14 cellular contexts compared by ENCODE assay signal in genomic region chr12:77553976-77554619, GRCh38.
DNase-seq lines count a peak whose midpoint lies in the region; ATAC-seq and TF ChIP-seq lines count a peak whose summit lies in the region.
"Had no signal": no experiment of that assay in that cellular context is flagged by ENCODE, and none has a peak within 500 bp of the region (broad histone marks: within the 10 kb centered on the region; RNA-seq: fewer than 3 reads in every experiment).

No MANE protein-coding gene starts in this region.

- H3K9me3 Mint-ChIP-seq in activated naive CD4-positive, alpha-beta T cell treated with anti-CD3 and anti-CD28 coated beads for 36 hours = peaks cover 4% of the 10 kb centered on the region
- H3K9me3 Mint-ChIP-seq in activated naive CD4-positive, alpha-beta T cell treated with anti-CD3 and anti-CD28 coated beads, Interleukin-2, amount 10 ng/mL, durations not matched to agents 7 days and 5 days = peaks cover 3% of the 10 kb centered on the region
- no peaks in the 10 kb centered on the region for H3K9me3 Mint-ChIP-seq in activated T-helper 2 cell treated with anti-CD3 and anti-CD28 coated beads, Interferon-gamma antibody, Interleukin-2, Interleukin-4, amounts not matched to agents 10 μg/mL and 5 μg/mL and 100 μg/mL, durations not matched to agents 14 hours and 24 hours and 36 hours
- H3K9me3 Mint-ChIP-seq in natural killer cell treated with Interleukin-12 subunit alpha and Interleukin-12 subunit beta and Interleukin-15 and Interleukin-18, amount 100 ng/mL, for 72 hours = peaks cover 9% of the 10 kb centered on the region
- H3K9me3 Mint-ChIP-seq: H9 had no signal

- DNase-seq in activated naive CD4-positive, alpha-beta T cell treated with anti-CD3 and anti-CD28 coated beads for 36 hours = no peak
- DNase-seq in activated naive CD4-positive, alpha-beta T cell treated with anti-CD3 and anti-CD28 coated beads, Interleukin-2, amount 10 ng/mL, durations not matched to agents 7 days and 5 days = no peak
- DNase-seq in activated T-helper 2 cell treated with anti-CD3 and anti-CD28 coated beads, Interferon-gamma antibody, Interleukin-2, Interleukin-4, amounts not matched to agents 10 μg/mL and 5 μg/mL and 100 μg/mL, durations not matched to agents 14 hours and 24 hours and 36 hours (ENCODE audit: low spot score) = no peak
- DNase-seq in dorsolateral prefrontal cortex = no peak
- no peak for DNase-seq in left lobe of liver (ENCODE audit: low spot score)
- DNase-seq in natural killer cell treated with Interleukin-12 subunit alpha and Interleukin-12 subunit beta and Interleukin-15 and Interleukin-18, amount 100 ng/mL, for 72 hours (ENCODE audit: low spot score) = no peak
- DNase-seq: activated T-cell treated with anti-CD3 and anti-CD28 coated beads for 4 hours, H9, mesendoderm, NCI-H2227 treated with DMSO at 0.1 percent for 48 hours, psoas muscle had no signal

- no peak for TF ChIP-seq CTCF in dorsolateral prefrontal cortex (IDR thresholded peaks at IDR 0.05 in 54 of 56, conservative IDR thresholded peaks at IDR 0.05 in 2 of 56; ENCODE audit: low read depth in 1 of 56, partially characterized antibody in 56 of 56)

- H3K27me3 ChIP-seq in dorsolateral prefrontal cortex = no peaks in the 10 kb centered on the region

- CTCF ChIA-PET in activated naive CD4-positive, alpha-beta T cell treated with anti-CD3 and anti-CD28 coated beads for 36 hours (lab: Charles Lee) = no interaction called here
- CTCF ChIA-PET in activated naive CD4-positive, alpha-beta T cell treated with anti-CD3 and anti-CD28 coated beads, Interleukin-2, amount 10 ng/mL, durations not matched to agents 7 days and 5 days (lab: Charles Lee) = no interaction called here

- no peak overlapping the region for H3K4me3 Mint-ChIP-seq in activated naive CD4-positive, alpha-beta T cell treated with anti-CD3 and anti-CD28 coated beads for 36 hours
- no peak overlapping the region for H3K4me3 Mint-ChIP-seq in activated naive CD4-positive, alpha-beta T cell treated with anti-CD3 and anti-CD28 coated beads, Interleukin-2, amount 10 ng/mL, durations not matched to agents 7 days and 5 days
- no peak overlapping the region for H3K4me3 Mint-ChIP-seq in activated T-helper 2 cell treated with anti-CD3 and anti-CD28 coated beads, Interferon-gamma antibody, Interleukin-2, Interleukin-4, amounts not matched to agents 10 μg/mL and 5 μg/mL and 100 μg/mL, durations not matched to agents 14 hours and 24 hours and 36 hours (ENCODE audit: low read depth)
- H3K4me3 Mint-ChIP-seq in natural killer cell treated with Interleukin-12 subunit alpha and Interleukin-12 subunit beta and Interleukin-15 and Interleukin-18, amount 100 ng/mL, for 72 hours = no peak overlapping the region
- H3K4me3 Mint-ChIP-seq: H9 had no signal

- no peaks in the 10 kb centered on the region for H3K27me3 Mint-ChIP-seq in activated naive CD4-positive, alpha-beta T cell treated with anti-CD3 and anti-CD28 coated beads for 36 hours (ENCODE audit: low read depth)
- H3K27me3 Mint-ChIP-seq in activated naive CD4-positive, alpha-beta T cell treated with anti-CD3 and anti-CD28 coated beads, Interleukin-2, amount 10 ng/mL, durations not matched to agents 7 days and 5 days = no peaks in the 10 kb centered on the region
- no peaks in the 10 kb centered on the region for H3K27me3 Mint-ChIP-seq in activated T-helper 2 cell treated with anti-CD3 and anti-CD28 coated beads, Interferon-gamma antibody, Interleukin-2, Interleukin-4, amounts not matched to agents 10 μg/mL and 5 μg/mL and 100 μg/mL, durations not matched to agents 14 hours and 24 hours and 36 hours (ENCODE audit: low read depth)
- no peaks in the 10 kb centered on the region for H3K27me3 Mint-ChIP-seq in natural killer cell treated with Interleukin-12 subunit alpha and Interleukin-12 subunit beta and Interleukin-15 and Interleukin-18, amount 100 ng/mL, for 72 hours

- no peak overlapping the region for H3K27ac ChIP-seq in dorsolateral prefrontal cortex
- H3K27ac ChIP-seq: 22Rv1, psoas muscle had no signal

- ATAC-seq in GM21717 (IDR thresholded peaks at IDR 0.05; ENCODE audit: unreplicated experiment) = peak; percentile 99
- peak; percentile 99 for ATAC-seq in HG03103 (IDR thresholded peaks at IDR 0.05; ENCODE audit: low read depth, unreplicated experiment)
- no peak for ATAC-seq in left lobe of liver
- ATAC-seq in natural killer cell treated with Interleukin-12 subunit alpha and Interleukin-12 subunit beta and Interleukin-15 and Interleukin-18, amount 100 ng/mL, for 72 hours = no peak
- ATAC-seq: psoas muscle had no signal

- H3K4me3 ChIP-seq in dorsolateral prefrontal cortex = no peak overlapping the region
- H3K4me3 ChIP-seq: psoas muscle had no signal

- H3K4me1 Mint-ChIP-seq in activated naive CD4-positive, alpha-beta T cell treated with anti-CD3 and anti-CD28 coated beads for 36 hours (ENCODE audit: low read depth) = no peaks in the 10 kb centered on the region
- no peaks in the 10 kb centered on the region for H3K4me1 Mint-ChIP-seq in activated naive CD4-positive, alpha-beta T cell treated with anti-CD3 and anti-CD28 coated beads, Interleukin-2, amount 10 ng/mL, durations not matched to agents 7 days and 5 days
- peaks cover 2% of the 10 kb centered on the region for H3K4me1 Mint-ChIP-seq in activated T-helper 2 cell treated with anti-CD3 and anti-CD28 coated beads, Interferon-gamma antibody, Interleukin-2, Interleukin-4, amounts not matched to agents 10 μg/mL and 5 μg/mL and 100 μg/mL, durations not matched to agents 14 hours and 24 hours and 36 hours (ENCODE audit: low read depth)
- no peaks in the 10 kb centered on the region for H3K4me1 Mint-ChIP-seq in natural killer cell treated with Interleukin-12 subunit alpha and Interleukin-12 subunit beta and Interleukin-15 and Interleukin-18, amount 100 ng/mL, for 72 hours (ENCODE audit: low read depth in 2 of 2)
- H3K4me1 Mint-ChIP-seq: H9 had no signal

- no peaks in the 10 kb centered on the region for H3K36me3 Mint-ChIP-seq in activated naive CD4-positive, alpha-beta T cell treated with anti-CD3 and anti-CD28 coated beads for 36 hours (ENCODE audit: low read depth)
- H3K36me3 Mint-ChIP-seq in activated naive CD4-positive, alpha-beta T cell treated with anti-CD3 and anti-CD28 coated beads, Interleukin-2, amount 10 ng/mL, durations not matched to agents 7 days and 5 days = no peaks in the 10 kb centered on the region
- no peaks in the 10 kb centered on the region for H3K36me3 Mint-ChIP-seq in activated T-helper 2 cell treated with anti-CD3 and anti-CD28 coated beads, Interferon-gamma antibody, Interleukin-2, Interleukin-4, amounts not matched to agents 10 μg/mL and 5 μg/mL and 100 μg/mL, durations not matched to agents 14 hours and 24 hours and 36 hours (ENCODE audit: low read depth)
- no peaks in the 10 kb centered on the region for H3K36me3 Mint-ChIP-seq in natural killer cell treated with Interleukin-12 subunit alpha and Interleukin-12 subunit beta and Interleukin-15 and Interleukin-18, amount 100 ng/mL, for 72 hours

- H3K27ac Mint-ChIP-seq in activated naive CD4-positive, alpha-beta T cell treated with anti-CD3 and anti-CD28 coated beads for 36 hours = peak overlapping the region; percentile 1
- H3K27ac Mint-ChIP-seq in activated naive CD4-positive, alpha-beta T cell treated with anti-CD3 and anti-CD28 coated beads, Interleukin-2, amount 10 ng/mL, durations not matched to agents 7 days and 5 days = no peak overlapping the region
- no peak overlapping the region for H3K27ac Mint-ChIP-seq in activated T-helper 2 cell treated with anti-CD3 and anti-CD28 coated beads, Interferon-gamma antibody, Interleukin-2, Interleukin-4, amounts not matched to agents 10 μg/mL and 5 μg/mL and 100 μg/mL, durations not matched to agents 14 hours and 24 hours and 36 hours
- H3K27ac Mint-ChIP-seq in natural killer cell treated with Interleukin-12 subunit alpha and Interleukin-12 subunit beta and Interleukin-15 and Interleukin-18, amount 100 ng/mL, for 72 hours = no peak overlapping the region

- intact Hi-C loops in activated naive CD4-positive, alpha-beta T cell treated with anti-CD3 and anti-CD28 coated beads for 36 hours (cut with micrococcal nuclease) = no loop called here
- intact Hi-C loops in activated T-helper 2 cell treated with anti-CD3 and anti-CD28 coated beads, Interferon-gamma antibody, Interleukin-2, Interleukin-4, amounts not matched to agents 10 μg/mL and 5 μg/mL and 100 μg/mL, durations not matched to agents 14 hours and 24 hours and 36 hours (cut with micrococcal nuclease) = no loop called here
- intact Hi-C loops in dorsolateral prefrontal cortex (cut with DNase I) = no loop called here

Comparison
In these comparisons a context has a peak if more than half of its experiments do, and no peak if none do; other contexts are left out.
1. ATAC-seq: peak in GM21717 (single experiment) and HG03103 (single experiment); none in left lobe of liver (single experiment) and natural killer cell treated with Interleukin-12 subunit alpha and Interleukin-12 subunit beta and Interleukin-15 and Interleukin-18, amount 100 ng/mL, for 72 hours (0 of 2).